ENCODE assay signal across 35 cellular contexts in the genomic region with DNA sequence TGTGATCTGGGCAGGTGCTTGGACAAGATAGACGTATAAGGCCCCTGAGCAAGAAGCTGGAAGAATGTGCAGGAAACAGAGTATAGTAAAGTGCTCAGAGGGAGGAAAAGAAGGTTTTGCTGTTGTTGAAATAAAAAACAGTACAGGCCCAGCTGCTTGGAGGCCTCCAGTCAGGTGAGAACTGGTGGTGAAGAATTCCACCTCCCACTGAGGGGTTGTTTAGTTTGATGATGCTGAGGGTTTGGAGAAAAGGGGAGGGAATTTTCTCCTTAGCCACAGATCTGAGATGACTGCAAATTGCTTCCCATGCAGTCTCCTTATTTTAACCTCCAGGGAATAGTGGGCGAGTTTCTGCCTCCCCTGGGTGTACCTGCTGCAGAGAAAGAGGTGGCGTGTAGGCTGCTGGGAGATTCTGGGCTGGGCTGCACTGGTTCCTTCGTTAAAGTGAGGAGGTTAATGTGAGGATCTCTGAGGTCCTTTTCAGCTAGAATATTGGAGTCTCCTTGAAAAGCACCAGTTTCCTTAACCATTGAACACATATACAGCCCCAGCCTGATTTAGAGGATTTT. TPM values are rescaled to one million over a fixed set of nuclear protein-coding genes. Genes with fewer than 3 reads are reported as not detected.
"Had no signal": no experiment of that assay in that cellular context is flagged by ENCODE, and none has a peak within 500 bp of the region (broad histone marks: within the 10 kb centered on the region; RNA-seq: fewer than 3 reads in every experiment).

No MANE protein-coding gene starts in this region.

- H3K27ac Mint-ChIP-seq: activated CD4-positive, alpha-beta memory T cell treated with anti-CD3 and anti-CD28 coated beads for 36 hours; activated CD4-positive, alpha-beta T cell treated with anti-CD3 and anti-CD28 coated beads, Interleukin-2, amount 10 ng/mL, durations not matched to agents 24 days and 14 days; activated naive CD8-positive, alpha-beta T cell treated with anti-CD3 and anti-CD28 coated beads, Interleukin-2, amount 50 U/mL, for 24 hours; activated T-helper 1 cell treated with anti-CD3 and anti-CD28 coated beads, Interleukin-12 subunit alpha, Interleukin-12 subunit beta, Interleukin-2, Interleukin-4 antibody, amounts not matched to agents 30 ng/mL and 10 ng/mL and 1 ng/mL, durations not matched to agents 14 hours and 24 hours and 36 hours; naive B cell; stimulated activated effector memory CD8-positive, alpha-beta T cell treated with anti-CD3 and anti-CD28 coated beads, Interleukin-12 subunit alpha, Interleukin-12 subunit beta, amount 100 ng/mL, for 72 hours; stimulated activated naive CD8-positive, alpha-beta T cell treated with anti-CD3 and anti-CD28 coated beads, Interleukin-15, Interleukin-2, amounts not matched to agents 100 ng/mL and 50 ng/mL, for 24 hours; type B pancreatic cell had no signal

- ATAC-seq: activated CD4-positive, CD25-positive, alpha-beta regulatory T cell treated with anti-CD3 and anti-CD28 coated beads, Interleukin-2, amount 50 U/mL, for 24 hours; activated naive CD8-positive, alpha-beta T cell treated with anti-CD3 and anti-CD28 coated beads, Interleukin-2, amount 50 U/mL, for 24 hours; gastrocnemius medialis; left cardiac atrium; left ventricle myocardium superior; pancreas; stimulated activated effector memory CD8-positive, alpha-beta T cell treated with anti-CD3 and anti-CD28 coated beads, Interleukin-12 subunit alpha, Interleukin-12 subunit beta, amount 100 ng/mL, for 72 hours; T-helper 17 cell had no signal

- H3K4me3 ChIP-seq: coronary artery, dorsolateral prefrontal cortex, gastrocnemius medialis, pancreas, prostate gland, sigmoid colon, thoracic aorta, uterus had no signal

- H3K27me3 Mint-ChIP-seq: activated CD4-positive, alpha-beta memory T cell treated with anti-CD3 and anti-CD28 coated beads for 36 hours; activated naive CD8-positive, alpha-beta T cell treated with anti-CD3 and anti-CD28 coated beads, Interleukin-2, amount 50 U/mL, for 24 hours; stimulated activated naive CD8-positive, alpha-beta T cell treated with anti-CD3 and anti-CD28 coated beads, Interleukin-15, Interleukin-2, amounts not matched to agents 100 ng/mL and 50 ng/mL, for 24 hours; T-helper 17 cell had no signal

- H3K4me3 Mint-ChIP-seq: activated CD4-positive, alpha-beta memory T cell treated with anti-CD3 and anti-CD28 coated beads for 36 hours; activated CD4-positive, alpha-beta T cell treated with anti-CD3 and anti-CD28 coated beads, Interleukin-2, amount 10 ng/mL, durations not matched to agents 24 days and 14 days; activated naive CD8-positive, alpha-beta T cell treated with anti-CD3 and anti-CD28 coated beads, Interleukin-2, amount 50 U/mL, for 24 hours; activated T-helper 1 cell treated with anti-CD3 and anti-CD28 coated beads, Interleukin-12 subunit alpha, Interleukin-12 subunit beta, Interleukin-2, Interleukin-4 antibody, amounts not matched to agents 30 ng/mL and 10 ng/mL and 1 ng/mL, durations not matched to agents 14 hours and 24 hours and 36 hours; naive B cell; stimulated activated effector memory CD8-positive, alpha-beta T cell treated with anti-CD3 and anti-CD28 coated beads, Interleukin-12 subunit alpha, Interleukin-12 subunit beta, amount 100 ng/mL, for 72 hours; stimulated activated naive CD8-positive, alpha-beta T cell treated with anti-CD3 and anti-CD28 coated beads, Interleukin-15, Interleukin-2, amounts not matched to agents 100 ng/mL and 50 ng/mL, for 24 hours; T-helper 17 cell; type B pancreatic cell had no signal

- H3K27ac ChIP-seq: coronary artery, gastrocnemius medialis, pancreas, prostate gland, sigmoid colon, thoracic aorta, uterus, WERI-Rb-1 had no signal

- DNase-seq: activated CD4-positive, alpha-beta memory T cell treated with anti-CD3 and anti-CD28 coated beads for 36 hours; activated CD4-positive, alpha-beta T cell treated with anti-CD3 and anti-CD28 coated beads, Interleukin-2, amount 10 ng/mL, durations not matched to agents 24 days and 14 days; activated CD8-positive, alpha-beta memory T cell treated with anti-CD3 and anti-CD28 coated beads, Interleukin-2, amount 50 U/mL, for 4 hours; activated gamma-delta T cell; activated naive CD4-positive, alpha-beta T cell treated with anti-CD3 and anti-CD28 coated beads, Interleukin-2, amount 50 U/mL, for 16 hours; activated naive CD8-positive, alpha-beta T cell treated with anti-CD3 and anti-CD28 coated beads, Interleukin-2, amount 50 U/mL, for 24 hours; activated T-cell treated with anti-CD3 and anti-CD28 coated beads, Interleukin-2, amount 50 U/mL, for 1 hour; amygdala; cerebellar nuclear complex; dorsolateral prefrontal cortex; effector memory CD4-positive, alpha-beta T cell; erythroblast; gastrocnemius medialis; glutamatergic neuron; hippocampal formation; left cardiac atrium; left ventricle myocardium superior; naive B cell; pancreas; sigmoid colon; small intestine; stimulated activated CD4-positive, alpha-beta T cell treated with anti-CD3 and anti-CD28 coated beads, Interleukin-4, amount 100 ng/mL, for 24 hours; T-helper 17 cell; T1000; uterus; WERI-Rb-1 had no signal

- H3K9me3 ChIP-seq: gastrocnemius medialis, pancreas, prostate gland, sigmoid colon, thoracic aorta, uterus had no signal

- H3K9me3 Mint-ChIP-seq: activated CD4-positive, alpha-beta memory T cell treated with anti-CD3 and anti-CD28 coated beads for 36 hours; activated CD4-positive, alpha-beta T cell treated with anti-CD3 and anti-CD28 coated beads, Interleukin-2, amount 10 ng/mL, durations not matched to agents 24 days and 14 days; activated naive CD8-positive, alpha-beta T cell treated with anti-CD3 and anti-CD28 coated beads, Interleukin-2, amount 50 U/mL, for 24 hours; activated T-helper 1 cell treated with anti-CD3 and anti-CD28 coated beads, Interleukin-12 subunit alpha, Interleukin-12 subunit beta, Interleukin-2, Interleukin-4 antibody, amounts not matched to agents 30 ng/mL and 10 ng/mL and 1 ng/mL, durations not matched to agents 14 hours and 24 hours and 36 hours; naive B cell; stimulated activated naive CD8-positive, alpha-beta T cell treated with anti-CD3 and anti-CD28 coated beads, Interleukin-15, Interleukin-2, amounts not matched to agents 100 ng/mL and 50 ng/mL, for 24 hours; type B pancreatic cell had no signal

- H3K36me3 Mint-ChIP-seq: activated CD4-positive, alpha-beta memory T cell treated with anti-CD3 and anti-CD28 coated beads for 36 hours; naive B cell; stimulated activated effector memory CD8-positive, alpha-beta T cell treated with anti-CD3 and anti-CD28 coated beads, Interleukin-12 subunit alpha, Interleukin-12 subunit beta, amount 100 ng/mL, for 72 hours; type B pancreatic cell had no signal

- H3K27me3 ChIP-seq: dorsolateral prefrontal cortex, gastrocnemius medialis, pancreas, sigmoid colon, uterus had no signal

- H3K4me1 ChIP-seq: gastrocnemius medialis, uterus had no signal

- H3K36me3 ChIP-seq: gastrocnemius medialis, pancreas, prostate gland, sigmoid colon, thoracic aorta, uterus, WERI-Rb-1 had no signal

RNA-seq across cellular contexts. Expression of a gene that starts 25.8 kb away (rescaled TPM):
- total RNA-seq: bronchial epithelial cell had no signal
